ENCODE assay signal across 8 cellular contexts in the genomic region with DNA sequence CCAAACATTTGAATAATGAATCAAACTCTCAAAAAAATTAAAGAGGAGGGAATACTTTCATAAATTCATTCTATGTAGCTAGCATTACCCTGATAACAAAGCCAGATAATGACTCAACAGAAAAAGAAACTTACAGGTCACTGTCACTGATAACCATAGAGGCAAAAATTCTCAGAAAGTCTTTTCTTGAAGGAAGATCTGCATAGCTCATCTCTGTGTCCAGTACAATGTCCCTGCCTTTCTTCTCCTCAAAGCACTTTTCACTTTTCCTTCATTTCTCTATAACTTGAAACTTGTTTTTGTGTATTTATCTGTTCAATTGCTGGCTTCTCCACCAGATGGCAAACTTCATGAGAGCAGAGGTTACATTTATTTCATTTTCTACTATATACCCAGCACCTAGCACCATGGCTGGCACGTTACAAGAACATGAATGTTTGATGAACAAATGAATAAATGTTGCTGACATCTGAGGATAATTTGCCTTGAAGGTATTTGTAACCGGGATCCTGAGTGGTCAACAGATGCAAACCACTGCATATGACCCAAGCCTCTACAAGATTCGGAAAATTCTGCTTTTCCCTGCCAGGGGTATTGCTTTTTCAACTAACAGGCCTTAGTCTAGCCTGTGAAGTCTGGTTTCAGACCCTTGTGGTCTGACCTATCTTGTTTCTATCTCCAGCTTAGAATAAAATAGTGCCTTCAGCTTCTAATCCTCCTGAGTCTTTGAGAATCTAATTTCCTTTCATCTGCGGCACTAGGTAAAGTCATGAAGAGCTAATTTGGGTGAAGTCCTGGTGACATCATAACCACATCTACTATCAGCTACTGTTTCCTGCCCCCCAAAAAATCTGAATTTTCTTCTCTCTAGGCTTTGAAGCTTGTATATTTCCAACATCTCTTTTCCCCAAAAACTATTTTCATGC. TPM values are rescaled to one million over a fixed set of nuclear protein-coding genes. Genes with fewer than 3 reads are reported as not detected.
DNase-seq lines count a peak whose midpoint lies in the region; ATAC-seq and TF ChIP-seq lines count a peak whose summit lies in the region.

No MANE protein-coding gene starts in this region.

- no peaks in the 10 kb centered on the region for H3K9me3 Mint-ChIP-seq in activated naive CD8-positive, alpha-beta T cell treated with anti-CD3 and anti-CD28 coated beads for 36 hours

- no peaks in the 10 kb centered on the region for H3K36me3 ChIP-seq in heart left ventricle
- no peaks in the 10 kb centered on the region for H3K36me3 ChIP-seq in Peyer's patch
- H3K36me3 ChIP-seq in right lobe of liver = no peaks in the 10 kb centered on the region

- peak overlapping the region; percentile 55 for H3K4me3 Mint-ChIP-seq in activated naive CD8-positive, alpha-beta T cell treated with anti-CD3 and anti-CD28 coated beads for 36 hours

- intact Hi-C loops in heart left ventricle (cut with DNase I) (no loop called here), Right ventricle myocardium superior (cut with DNase I) (no loop called here), right lobe of liver (cut with DNase I) (no loop called here)

- no peaks in the 10 kb centered on the region for H3K27me3 ChIP-seq in heart left ventricle
- no peaks in the 10 kb centered on the region for H3K27me3 ChIP-seq in Peyer's patch
- H3K27me3 ChIP-seq in right lobe of liver = no peaks in the 10 kb centered on the region

- H3K4me1 ChIP-seq in heart left ventricle (peaks cover 0 to 25% (median 0%) of the 10 kb centered on the region in 12 donors), Peyer's patch (no peaks in the 10 kb centered on the region), right lobe of liver (no peaks in the 10 kb centered on the region)

- H3K36me3 Mint-ChIP-seq in activated naive CD8-positive, alpha-beta T cell treated with anti-CD3 and anti-CD28 coated beads for 36 hours = no peaks in the 10 kb centered on the region

- peak overlapping the region in 1 of 12 donors; percentile 68 for H3K27ac ChIP-seq in heart left ventricle
- H3K27ac ChIP-seq in Peyer's patch = peak overlapping the region; percentile 23 to 50 (median 44)
- no peak overlapping the region for H3K27ac ChIP-seq in right lobe of liver

- H3K27me3 Mint-ChIP-seq in activated naive CD8-positive, alpha-beta T cell treated with anti-CD3 and anti-CD28 coated beads for 36 hours = no peaks in the 10 kb centered on the region

- WGBS in heart left ventricle, 4 donors = 83 to 87% (median 86%) methylated on average over 4 of the region's 4 CpGs
- 59% methylated on average over 4 of the region's 4 CpGs for WGBS in right lobe of liver (ENCODE audit: insufficient coverage, low coverage, low lambda C conversion rate, missing lambda C conversion rate)

- no peak for DNase-seq in heart left ventricle
- no peak for DNase-seq in Right ventricle myocardium superior
- DNase-seq in Peyer's patch = peak in 2 of 3 donors; percentile 46 to 51
- DNase-seq in activated naive CD8-positive, alpha-beta T cell treated with anti-CD3 and anti-CD28 coated beads for 36 hours = peak; percentile 21
- DNase-seq in right lobe of liver = no peak
- no peak for DNase-seq in HK-2 (ENCODE audit: unreplicated experiment)
- no peak for DNase-seq in cerebellar nuclear complex (lab: John Stamatoyannopoulos, UW)

- no peak for ATAC-seq in heart left ventricle
- no peak for ATAC-seq in Right ventricle myocardium superior (ENCODE audit: poor library complexity)
- peak; percentile 55 for ATAC-seq in HG02642 (IDR thresholded peaks at IDR 0.05; ENCODE audit: poor library complexity, unreplicated experiment)
- peak; percentile 55 to 73 (median 60) for ATAC-seq in right lobe of liver

- TF ChIP-seq POLR2A in heart left ventricle (IDR thresholded peaks at IDR 0.05) (no peak), Peyer's patch (IDR thresholded peaks at IDR 0.05) (no peak), right lobe of liver (IDR thresholded peaks at IDR 0.05) (no peak)

- peaks cover 50% of the 10 kb centered on the region for H3K4me1 Mint-ChIP-seq in activated naive CD8-positive, alpha-beta T cell treated with anti-CD3 and anti-CD28 coated beads for 36 hours

- H3K4me3 ChIP-seq in heart left ventricle = no peak overlapping the region
- no peak overlapping the region for H3K4me3 ChIP-seq in Peyer's patch
- H3K4me3 ChIP-seq in right lobe of liver = no peak overlapping the region

- H3K9me3 ChIP-seq in heart left ventricle (peaks cover 0 to 4% (median 0%) of the 10 kb centered on the region in 12 donors), Peyer's patch (no peaks in the 10 kb centered on the region), right lobe of liver (no peaks in the 10 kb centered on the region)

- peak overlapping the region; percentile 85 for H3K27ac Mint-ChIP-seq in activated naive CD8-positive, alpha-beta T cell treated with anti-CD3 and anti-CD28 coated beads for 36 hours

- TF ChIP-seq CTCF in heart left ventricle (IDR thresholded peaks at IDR 0.05) = peak in 11 of 12 donors; percentile 15 to 52 (median 30)
- TF ChIP-seq CTCF in Peyer's patch (IDR thresholded peaks at IDR 0.05) = peak; percentile 40 to 74 (median 60)
- TF ChIP-seq CTCF in right lobe of liver (IDR thresholded peaks at IDR 0.05) = peak; percentile 38 to 48 (median 45)

RNA-seq across cellular contexts. Expression of a gene that starts 52.5 kb away (rescaled TPM):
- total RNA-seq in heart left ventricle (10 to 100 TPM; 33.3 to 76.7 (median 48.7) TPM), Right ventricle myocardium superior (49.7 TPM), Peyer's patch (10 to 100 TPM; 33.5 to 57.8 (median 47.3) TPM), right lobe of liver (10 to 100 TPM; 24.5 to 86.0 (median 33.7) TPM)
- polyA plus RNA-seq in heart left ventricle = 10 to 100 TPM in 1 of 2 donors, 1 to 10 TPM in 1; 7.0 to 18.0 TPM
- total RNA-seq in activated naive CD8-positive, alpha-beta T cell treated with anti-CD3 and anti-CD28 coated beads for 36 hours = 1 to 10 TPM; 1.5 to 2.0 TPM

Comparison
In these comparisons a context has a peak if more than half of its experiments do, and no peak if none do; other contexts are left out.
1. ATAC-seq: peak in HG02642 (single experiment) and right lobe of liver (4 of 4); none in heart left ventricle (0 of 4) and Right ventricle myocardium superior (single experiment).
2. DNase-seq: peak in Peyer's patch (2 of 3) and activated naive CD8-positive, alpha-beta T cell treated with anti-CD3 and anti-CD28 coated beads for 36 hours (single experiment); none in heart left ventricle (0 of 5), Right ventricle myocardium superior (single experiment), right lobe of liver (0 of 3), HK-2 (single experiment) and cerebellar nuclear complex (0 of 2).
3. H3K27ac ChIP-seq: peak in Peyer's patch (4 of 4); none in right lobe of liver (0 of 3).
4. RNA of a gene that starts 52.5 kb away (total RNA-seq): 33.5 to 57.8 TPM in Peyer's patch, 49.7 TPM in Right ventricle myocardium superior (single experiment), 33.3 to 76.7 TPM in heart left ventricle and 24.5 to 86.0 TPM in right lobe of liver; 1.5 to 2.0 TPM in activated naive CD8-positive, alpha-beta T cell treated with anti-CD3 and anti-CD28 coated beads for 36 hours; every median in the first group is over 4 times any median in the second.
5. Peak in every context shown above with its lines, with median percentiles within 50 percentile points of each other: CTCF ChIP-seq.